14 cellular contexts compared by ENCODE assay signal in genomic region chr11:359181-359714, GRCh38. TPM values are rescaled to one million over a fixed set of nuclear protein-coding genes. Genes with fewer than 3 reads are reported as not detected.
A peak's percentile ranks its signal among the peaks of the same experiment; 100 is the strongest.
DNase-seq lines count a peak whose midpoint lies in the region; ATAC-seq, FAIRE-seq and TF ChIP-seq lines count a peak whose summit lies in the region.
"Had no signal": no experiment of that assay in that cellular context is flagged by ENCODE, and none has a peak within 500 bp of the region (broad histone marks: within the 10 kb centered on the region; RNA-seq: fewer than 3 reads in every experiment).

No MANE protein-coding gene starts in this region.

- no peak overlapping the region for H3K9ac ChIP-seq in H1 (replicated peaks in 1 of 4; ENCODE audit: extremely low read depth in 1 of 4, low read depth in 3 of 4, low read length in 3 of 4)

- POLR2A ChIA-PET in activated CD4-positive, alpha-beta memory T cell treated with anti-CD3 and anti-CD28 coated beads for 36 hours (lab: Charles Lee) = interaction anchor here (0.9 to 1.7 kb wide), 3 partner anchors 43 to 152 kb away, joined by 3 to 6 read pairs (median 3); partner anchors contain the start of genes BET1L and RIC8A
- POLR2A ChIA-PET in H1 (lab: Charles Lee; ENCODE audit: partially characterized antibody) = interaction anchor here (0.8 kb wide), 1 partner anchor 10 kb away, joined by 3 read pairs; no protein-coding TSS in a partner anchor

- no peak for ATAC-seq in HG02588 (IDR thresholded peaks at IDR 0.05; ENCODE audit: unreplicated experiment)

- peaks cover 7% of the 10 kb centered on the region for H3K9me3 Mint-ChIP-seq in activated CD4-positive, alpha-beta memory T cell treated with anti-CD3 and anti-CD28 coated beads for 36 hours

- H3K23me2 ChIP-seq in H1 (ENCODE audit: low read depth, low read length) = peaks cover 20% of the 10 kb centered on the region

- peaks cover 3% of the 10 kb centered on the region; the same call in 1 of the 2 replicates for H3K79me1 ChIP-seq in H1 (ENCODE audit: low read depth, low read length)

- H3K9me3 ChIP-seq in H1 (ENCODE audit: insufficient read depth in 2 of 2, low read depth in 1 of 2, low read length in 1 of 2) = peaks cover 20 to 31% of the 10 kb centered on the region in 2 experiments
- H3K9me3 ChIP-seq: ovary had no signal

- peaks cover 4 to 10% (median 6%) of the 10 kb centered on the region in 4 experiments for H3K4me1 ChIP-seq in H1 (replicated peaks in 1 of 4; ENCODE audit: control insufficient read depth in 3 of 4, insufficient read depth in 4 of 4, low read length in 3 of 4)

- no peak overlapping the region for H2AFZ ChIP-seq in H1 (ENCODE audit: low read length)

- H2BK5ac ChIP-seq in H1 (ENCODE audit: low read depth, low read length) = no peak overlapping the region

- TF ChIP-seq CTCF in H1 (IDR thresholded peaks at IDR 0.05; ENCODE audit: control extremely low read depth in 1 of 3, insufficient read depth in 1 of 3, low read depth in 1 of 3, low read length in 3 of 3) = no peak

- H2BK15ac ChIP-seq in H1 (ENCODE audit: low read length) = peak overlapping the region; percentile 72; the same call in 1 of the 2 replicates

- no peak overlapping the region for H4K8ac ChIP-seq in H1 (ENCODE audit: extremely low read depth, insufficient read depth, low read length)

- H3K79me2 ChIP-seq in H1 (ENCODE audit: control insufficient read depth in 1 of 2, insufficient read depth in 2 of 2, low read length in 2 of 2) = peaks cover 0 to 6% of the 10 kb centered on the region in 2 experiments; a peak in 1 of 4 replicates

- no peaks in the 10 kb centered on the region for H3K27me3 Mint-ChIP-seq in activated CD4-positive, alpha-beta memory T cell treated with anti-CD3 and anti-CD28 coated beads for 36 hours

- H2AK5ac ChIP-seq in H1 (ENCODE audit: low read depth, low read length) = no peak overlapping the region

- H4K5ac ChIP-seq in H1 (ENCODE audit: insufficient read length, low read depth, low read length) = no peak overlapping the region

- peaks cover 0 to 2% (median under 1%) of the 10 kb centered on the region in 4 experiments; a peak in 1 of 7 replicates for H3K27me3 ChIP-seq in H1 (replicated peaks in 1 of 4; ENCODE audit: control insufficient read depth in 3 of 4, extremely low read depth in 1 of 4, insufficient read depth in 3 of 4, low read length in 3 of 4)
- H3K27me3 ChIP-seq: ovary had no signal

- no peak overlapping the region for H4K91ac ChIP-seq in H1 (replicated peaks; ENCODE audit: insufficient read length, low read length)

- H3K18ac ChIP-seq in H1 (ENCODE audit: extremely low read depth, low read length) = no peak overlapping the region

- no peak for FAIRE-seq in H1 (lab: Jason Lieb, UNC)
- FAIRE-seq: colon had no signal

- no peak overlapping the region for H3K4me2 ChIP-seq in H1 (ENCODE audit: insufficient read depth in 1 of 2, low read depth in 2 of 2, low read length in 2 of 2)

- peak; percentile 67 for DNase-seq in activated effector memory CD4-positive, alpha-beta T cell treated with anti-CD3 and anti-CD28 coated beads, Interleukin-2, amount 50 U/mL, for 16 hours
- no peak for DNase-seq in activated effector memory CD4-positive, alpha-beta T cell treated with Interleukin-2 at 50 U/mL for 16 hours
- peak; percentile 62 for DNase-seq in activated CD4-positive, alpha-beta memory T cell treated with anti-CD3 and anti-CD28 coated beads for 36 hours
- DNase-seq in H1 (ENCODE audit: low read depth in 1 of 2, low spot score in 2 of 2) (no peak), SKM-1 (lab: John Stamatoyannopoulos, UW; ENCODE audit: unreplicated experiment) (no peak), epidermal melanocyte (ENCODE audit: insufficient read length, low spot score) (no peak)
- peak; percentile 17 to 21 for DNase-seq in stimulated activated CD8-positive, alpha-beta memory T cell treated with anti-CD3 and anti-CD28 coated beads, Interleukin-15, amount 100 ng/mL, for 4 hours (ENCODE audit: low read depth in 2 of 2)
- DNase-seq: GOT3, mesendoderm, stomach, T1000 had no signal

- peaks cover 0 to 16% of the 10 kb centered on the region in 2 experiments for H4K20me1 ChIP-seq in H1 (replicated peaks in 1 of 2; ENCODE audit: control insufficient read depth in 1 of 2, insufficient read depth in 2 of 2, low read length in 2 of 2)

- H3K4ac ChIP-seq in H1 (replicated peaks; ENCODE audit: insufficient read length, low read depth, low read length) = no peak overlapping the region

- H3K4me1 Mint-ChIP-seq in activated CD4-positive, alpha-beta memory T cell treated with anti-CD3 and anti-CD28 coated beads for 36 hours (ENCODE audit: low read depth) = peaks cover 10% of the 10 kb centered on the region

- no peak overlapping the region for H3K23ac ChIP-seq in H1 (ENCODE audit: insufficient read length)

- H3K27ac Mint-ChIP-seq in activated CD4-positive, alpha-beta memory T cell treated with anti-CD3 and anti-CD28 coated beads for 36 hours = no peak overlapping the region

- H3K27ac ChIP-seq in H1 (ENCODE audit: low read depth, low read length) = no peak overlapping the region
- H3K27ac ChIP-seq: ovary, stomach had no signal

- TF ChIP-seq RAD21 in H1 (IDR thresholded peaks at IDR 0.05 in 1 of 2, conservative IDR thresholded peaks at IDR 0.05 in 1 of 2; ENCODE audit: low read depth in 2 of 2, low read length in 2 of 2) = no peak

- peaks cover 0 to 13% (median 0%) of the 10 kb centered on the region in 4 experiments; a peak in 1 of 8 replicates for H3K36me3 ChIP-seq in H1 (ENCODE audit: control insufficient read depth in 2 of 4, insufficient read depth in 4 of 4, low read length in 3 of 4)
- H3K36me3 ChIP-seq: ovary, stomach had no signal

- intact Hi-C loops in activated CD4-positive, alpha-beta memory T cell treated with anti-CD3 and anti-CD28 coated beads for 36 hours (cut with micrococcal nuclease) = loop anchor here (5.0 kb wide), 2 partner anchors 107 to 152 kb away; partner anchors contain the start of genes BET1L and RIC8A

- TF ChIP-seq EP300 in H1 (IDR thresholded peaks at IDR 0.05; ENCODE audit: borderline replicate concordance in 1 of 2, low read depth in 2 of 2, low read length in 2 of 2) = no peak

- no peak overlapping the region for H2BK20ac ChIP-seq in H1 (ENCODE audit: low read length)

- no peak overlapping the region for H2BK120ac ChIP-seq in H1 (replicated peaks; ENCODE audit: low read depth, low read length)

- WGBS in H1 (ENCODE audit: extremely low coverage in 1 of 2, insufficient coverage in 1 of 2, insufficient read length in 1 of 2, insufficient replicate concordance in 2 of 2, low coverage in 1 of 2, low lambda C conversion rate in 2 of 2, missing lambda C conversion rate in 1 of 2), 2 experiments = 89% methylated on average over 4 of the region's 5 CpGs; no CpG with 5 or more reads in 1 of the 2 experiments

- TF ChIP-seq POLR2A in H1 (IDR thresholded peaks at IDR 0.05; ENCODE audit: control extremely low read depth in 1 of 2, low read depth in 2 of 2, low read length in 2 of 2) = no peak

- H2BK12ac ChIP-seq in H1 (ENCODE audit: low read depth, low read length) = no peak overlapping the region

- H3K4me3 ChIP-seq in H1 (ENCODE audit: extremely low read depth in 1 of 4, insufficient read depth in 2 of 4, low read depth in 3 of 4, low read length in 4 of 4) = no peak overlapping the region
- H3K4me3 ChIP-seq: ovary, stomach had no signal

- H3K36me3 Mint-ChIP-seq in activated CD4-positive, alpha-beta memory T cell treated with anti-CD3 and anti-CD28 coated beads for 36 hours = peaks cover 1% of the 10 kb centered on the region

- CTCF ChIA-PET in activated CD4-positive, alpha-beta memory T cell treated with anti-CD3 and anti-CD28 coated beads for 36 hours (lab: Charles Lee) = interaction anchor here (0.6 to 1.9 kb wide), 6 partner anchors 34 to 109 kb away, joined by 3 to 12 read pairs (median 3); no protein-coding TSS in a partner anchor
- CTCF ChIA-PET in H1 (lab: Charles Lee; ENCODE audit: partially characterized antibody) = interaction anchor here (0.9 to 13.4 kb wide), 5 partner anchors 42 to 108 kb away, joined by 3 to 212 read pairs (median 5); partner anchors contain the start of gene IFITM2

- no peak overlapping the region for H3K14ac ChIP-seq in H1 (ENCODE audit: insufficient read length)

- H3K4me3 Mint-ChIP-seq in activated CD4-positive, alpha-beta memory T cell treated with anti-CD3 and anti-CD28 coated beads for 36 hours = no peak overlapping the region

- no peak overlapping the region for H3K56ac ChIP-seq in H1 (replicated peaks; ENCODE audit: insufficient read length, low read depth, low read length)

RNA-seq across cellular contexts. Expression of gene B4GALNT4, which starts 10.1 kb away (rescaled TPM):
- 1 to 10 TPM; 2.1 to 4.0 TPM for total RNA-seq in activated CD4-positive, alpha-beta memory T cell treated with anti-CD3 and anti-CD28 coated beads for 36 hours
- 76.3 and 89.0 TPM in 2 replicates for total RNA-seq in H1 (2021; fragmentation: NEBNext Ultra II Directional; extraction: Animal tissue kit (Norgen Biotek cat#: 25700))
- 40.9 and 69.4 TPM in 2 replicates for polyA plus RNA-seq in H1 (2011; rRNA removed)
- polyA plus RNA-seq in H1 (2011; cell fraction: cytosol; rRNA removed) = 62.2 TPM
- 329 TPM for polyA plus RNA-seq in H1 (2011; cell fraction: nucleus; rRNA removed)
- polyA plus RNA-seq in H1 (2012, experiment 1 of 2) = 55.4 to 118 TPM (median 90.1 TPM) in 4 replicates
- 69.9 TPM for polyA plus RNA-seq in H1 (2012, experiment 2 of 2)
- 55.2 TPM for polyA plus RNA-seq in H1 (2013, experiment 1 of 2)
- polyA plus RNA-seq in H1 (2013, experiment 2 of 2) = 48.0 TPM
- 6.4 and 7.0 TPM in 2 replicates for polyA minus RNA-seq in H1 (2011; rRNA and poly(A)+ RNA removed)
- polyA minus RNA-seq in H1 (2011; cell fraction: cytosol; rRNA and poly(A)+ RNA removed) = 19.7 TPM
- polyA minus RNA-seq in H1 (2011; cell fraction: nucleus; rRNA and poly(A)+ RNA removed) = 37.0 TPM

RNA-seq across cellular contexts. Expression of gene PKP3, which starts 34.8 kb away (rescaled TPM):
- total RNA-seq in activated CD4-positive, alpha-beta memory T cell treated with anti-CD3 and anti-CD28 coated beads for 36 hours = under 1 TPM in 1 of 2 experiments, not detected in 1; 0.40 TPM
- 28.5 and 28.7 TPM in 2 replicates for total RNA-seq in H1 (2021; fragmentation: NEBNext Ultra II Directional; extraction: Animal tissue kit (Norgen Biotek cat#: 25700))
- 16.7 and 28.0 TPM in 2 replicates for polyA plus RNA-seq in H1 (2011; rRNA removed)
- polyA plus RNA-seq in H1 (2011; cell fraction: cytosol; rRNA removed) = 25.0 TPM
- 35.4 TPM for polyA plus RNA-seq in H1 (2011; cell fraction: nucleus; rRNA removed)
- 10.9 to 22.0 TPM (median 18.8 TPM) in 4 replicates for polyA plus RNA-seq in H1 (2012, experiment 1 of 2)
- 14.5 TPM for polyA plus RNA-seq in H1 (2012, experiment 2 of 2)
- 11.0 TPM for polyA plus RNA-seq in H1 (2013, experiment 1 of 2)
- 12.3 TPM for polyA plus RNA-seq in H1 (2013, experiment 2 of 2)
- polyA minus RNA-seq in H1 (2011; rRNA and poly(A)+ RNA removed) = 11.3 and 13.9 TPM in 2 replicates
- 33.5 TPM for polyA minus RNA-seq in H1 (2011; cell fraction: cytosol; rRNA and poly(A)+ RNA removed)
- polyA minus RNA-seq in H1 (2011; cell fraction: nucleus; rRNA and poly(A)+ RNA removed) = 11.1 TPM

RNA-seq across cellular contexts. Expression of gene IFITM3, which starts 38.6 kb away (rescaled TPM):
- total RNA-seq in activated CD4-positive, alpha-beta memory T cell treated with anti-CD3 and anti-CD28 coated beads for 36 hours = 10 to 100 TPM; 25.6 TPM
- 230 and 238 TPM in 2 replicates for total RNA-seq in H1 (2021; fragmentation: NEBNext Ultra II Directional; extraction: Animal tissue kit (Norgen Biotek cat#: 25700))
- polyA plus RNA-seq in H1 (2011; rRNA removed) = 666 and 779 TPM in 2 replicates
- 365 TPM for polyA plus RNA-seq in H1 (2011; cell fraction: cytosol; rRNA removed)
- polyA plus RNA-seq in H1 (2011; cell fraction: nucleus; rRNA removed) = 320 TPM
- 512 to 625 TPM (median 570 TPM) in 4 replicates for polyA plus RNA-seq in H1 (2012, experiment 1 of 2)
- polyA plus RNA-seq in H1 (2012, experiment 2 of 2) = 529 TPM
- 497 TPM for polyA plus RNA-seq in H1 (2013, experiment 1 of 2)
- polyA plus RNA-seq in H1 (2013, experiment 2 of 2) = 568 TPM
- polyA minus RNA-seq in H1 (2011; rRNA and poly(A)+ RNA removed) = 133 and 217 TPM in 2 replicates
- 219 TPM for polyA minus RNA-seq in H1 (2011; cell fraction: cytosol; rRNA and poly(A)+ RNA removed)
- polyA minus RNA-seq in H1 (2011; cell fraction: nucleus; rRNA and poly(A)+ RNA removed) = 99.5 TPM

RNA-seq across cellular contexts. Expression of gene IFITM1, which starts 45.4 kb away (rescaled TPM):
- total RNA-seq in activated CD4-positive, alpha-beta memory T cell treated with anti-CD3 and anti-CD28 coated beads for 36 hours = 100 to 1,000 TPM; 195 to 200 TPM
- total RNA-seq in H1 (2021; fragmentation: NEBNext Ultra II Directional; extraction: Animal tissue kit (Norgen Biotek cat#: 25700)) = 394 and 417 TPM in 2 replicates
- polyA plus RNA-seq in H1 (2011; rRNA removed) = 1,464 and 1,887 TPM in 2 replicates
- 1,079 TPM for polyA plus RNA-seq in H1 (2011; cell fraction: cytosol; rRNA removed)
- polyA plus RNA-seq in H1 (2011; cell fraction: nucleus; rRNA removed) = 974 TPM
- polyA plus RNA-seq in H1 (2012, experiment 1 of 2) = 247 to 559 TPM (median 446 TPM) in 4 replicates
- 534 TPM for polyA plus RNA-seq in H1 (2012, experiment 2 of 2)
- polyA plus RNA-seq in H1 (2013, experiment 1 of 2) = 788 TPM
- 902 TPM for polyA plus RNA-seq in H1 (2013, experiment 2 of 2)
- 336 and 605 TPM in 2 replicates for polyA minus RNA-seq in H1 (2011; rRNA and poly(A)+ RNA removed)
- polyA minus RNA-seq in H1 (2011; cell fraction: cytosol; rRNA and poly(A)+ RNA removed) = 285 TPM
- 204 TPM for polyA minus RNA-seq in H1 (2011; cell fraction: nucleus; rRNA and poly(A)+ RNA removed)

RNA-seq across cellular contexts. Expression of gene IFITM2, which starts 51.6 kb away (rescaled TPM):
- total RNA-seq in activated CD4-positive, alpha-beta memory T cell treated with anti-CD3 and anti-CD28 coated beads for 36 hours = 100 to 1,000 TPM; 525 to 561 TPM
- total RNA-seq in H1 (2021; fragmentation: NEBNext Ultra II Directional; extraction: Animal tissue kit (Norgen Biotek cat#: 25700)) = 363 and 399 TPM in 2 replicates
- polyA plus RNA-seq in H1 (2011; rRNA removed) = 764 and 902 TPM in 2 replicates
- polyA plus RNA-seq in H1 (2011; cell fraction: cytosol; rRNA removed) = 381 TPM
- 326 TPM for polyA plus RNA-seq in H1 (2011; cell fraction: nucleus; rRNA removed)
- 487 to 716 TPM (median 624 TPM) in 4 replicates for polyA plus RNA-seq in H1 (2012, experiment 1 of 2)
- polyA plus RNA-seq in H1 (2012, experiment 2 of 2) = 666 TPM
- 1,170 TPM for polyA plus RNA-seq in H1 (2013, experiment 1 of 2)
- polyA plus RNA-seq in H1 (2013, experiment 2 of 2) = 1,490 TPM
- polyA minus RNA-seq in H1 (2011; rRNA and poly(A)+ RNA removed) = 220 and 246 TPM in 2 replicates
- 86.5 TPM for polyA minus RNA-seq in H1 (2011; cell fraction: cytosol; rRNA and poly(A)+ RNA removed)
- 58.9 TPM for polyA minus RNA-seq in H1 (2011; cell fraction: nucleus; rRNA and poly(A)+ RNA removed)

Comparison
In these comparisons a context has a peak if more than half of its experiments do, and no peak if none do; other contexts are left out.
1. DNase-seq: peak in activated effector memory CD4-positive, alpha-beta T cell treated with anti-CD3 and anti-CD28 coated beads, Interleukin-2, amount 50 U/mL, for 16 hours (single experiment), activated CD4-positive, alpha-beta memory T cell treated with anti-CD3 and anti-CD28 coated beads for 36 hours (single experiment) and stimulated activated CD8-positive, alpha-beta memory T cell treated with anti-CD3 and anti-CD28 coated beads, Interleukin-15, amount 100 ng/mL, for 4 hours (2 of 2); none in activated effector memory CD4-positive, alpha-beta T cell treated with Interleukin-2 at 50 U/mL for 16 hours (single experiment), H1 (0 of 2), SKM-1 (single experiment) and epidermal melanocyte (single experiment).
2. RNA of gene B4GALNT4, which starts 10.1 kb away (total RNA-seq): 76.3 to 89.0 TPM in H1; 2.1 to 4.0 TPM in activated CD4-positive, alpha-beta memory T cell treated with anti-CD3 and anti-CD28 coated beads for 36 hours; every median in the first group is over 10 times any median in the second.
3. RNA of gene PKP3, which starts 34.8 kb away (total RNA-seq): 28.5 to 28.7 TPM in H1; 0.40 TPM in activated CD4-positive, alpha-beta memory T cell treated with anti-CD3 and anti-CD28 coated beads for 36 hours; every median in the first group is over 10 times any median in the second.